16 cellular contexts compared by ENCODE assay signal in the genomic region with DNA sequence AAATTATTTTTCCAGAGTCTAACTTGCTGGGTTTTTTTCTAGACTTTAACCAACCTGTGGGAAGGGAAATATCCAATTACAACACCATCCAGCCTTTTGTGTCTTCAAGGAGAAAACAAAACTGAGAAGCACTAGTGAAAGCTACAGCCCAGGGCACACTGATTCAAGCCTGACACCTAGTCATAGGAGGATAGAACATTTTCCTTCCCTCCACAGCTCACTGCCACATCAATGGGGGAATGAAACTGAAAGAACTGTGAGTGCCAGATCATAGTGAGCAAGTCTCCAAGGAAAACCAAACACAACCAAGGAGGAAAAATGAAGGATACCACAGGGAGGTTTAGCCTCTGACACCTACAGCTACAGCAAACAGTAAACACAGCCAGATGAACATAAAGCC. TPM values are rescaled to one million over a fixed set of nuclear protein-coding genes. Genes with fewer than 3 reads are reported as not detected.
DNase-seq lines count a peak whose midpoint lies in the region; ATAC-seq, FAIRE-seq and TF ChIP-seq lines count a peak whose summit lies in the region.
"Had no signal": no experiment of that assay in that cellular context is flagged by ENCODE, and none has a peak within 500 bp of the region (broad histone marks: within the 10 kb centered on the region; RNA-seq: fewer than 3 reads in every experiment).

No MANE protein-coding gene starts in this region.

- H4K20me1 ChIP-seq in Karpas-422 (ENCODE audit: insufficient read depth, low read depth, low read length), result no peaks in the 10 kb centered on the region

- H3K36me3 ChIP-seq in gastrocnemius medialis, result no peaks in the 10 kb centered on the region
- H3K36me3 ChIP-seq in Karpas-422 (ENCODE audit: insufficient read depth, low read length), result no peaks in the 10 kb centered on the region
- no peaks in the 10 kb centered on the region for H3K36me3 ChIP-seq in psoas muscle (ENCODE audit: insufficient read depth in 1 of 2, low read depth in 1 of 2)
- H3K36me3 ChIP-seq: BE2C, cardiac muscle cell, right atrium auricular region had no signal

- no peaks in the 10 kb centered on the region for H3K9me2 ChIP-seq in Karpas-422 (replicated peaks; ENCODE audit: insufficient read depth, low read length)

- intact Hi-C loops in gastrocnemius medialis (cut with DNase I; ENCODE audit: low total_unique reads), result no loop called here
- intact Hi-C loops in psoas muscle (cut with DNase I), result no loop called here

- in situ Hi-C loops in gastrocnemius medialis (cut with MboI; ENCODE audit: low sequenced_read_pairs in 4 of 4), result no loop called here

- TF ChIP-seq POLR2A in GM12891 (IDR thresholded peaks at IDR 0.05; ENCODE audit: low read depth, low read length) (no peak), gastrocnemius medialis (IDR thresholded peaks at IDR 0.05) (no peak)

- H3K4me2 ChIP-seq in Karpas-422 (ENCODE audit: low read depth, low read length, poor library complexity, severe bottlenecking), result no peak overlapping the region

- H3K9me3 ChIP-seq in gastrocnemius medialis, result no peaks in the 10 kb centered on the region
- no peaks in the 10 kb centered on the region for H3K9me3 ChIP-seq in Karpas-422 (ENCODE audit: low read length)
- H3K9me3 ChIP-seq in psoas muscle, result no peaks in the 10 kb centered on the region
- H3K9me3 ChIP-seq: BE2C, right atrium auricular region had no signal

- no peak overlapping the region for H3K9ac ChIP-seq in Karpas-422 (ENCODE audit: low read length)

- H2AFZ ChIP-seq in Karpas-422 (ENCODE audit: low read length), result no peak overlapping the region

- H3K4me3 ChIP-seq in gastrocnemius medialis, result no peak overlapping the region
- H3K4me3 ChIP-seq in Karpas-422 (ENCODE audit: low read length), result no peak overlapping the region
- no peak overlapping the region for H3K4me3 ChIP-seq in psoas muscle
- H3K4me3 ChIP-seq: cardiac muscle cell, right atrium auricular region, SK-N-MC had no signal

- H3K27me3 ChIP-seq in gastrocnemius medialis (no peaks in the 10 kb centered on the region), Karpas-422 (ENCODE audit: low read length) (no peaks in the 10 kb centered on the region), psoas muscle (ENCODE audit: insufficient read depth in 3 of 3, low read length in 2 of 3) (no peaks in the 10 kb centered on the region)
- H3K27me3 ChIP-seq: BE2C, cardiac muscle cell, right atrium auricular region had no signal

- no peak for DNase-seq in GM12891 (ENCODE audit: insufficient read length, low spot score)
- DNase-seq in RPMI7951 (ENCODE audit: low read depth), result peak; percentile 6
- no peak for DNase-seq in NCI-H2107 treated with DMSO at 0.1 percent for 48 hours (lab: John Stamatoyannopoulos, UW; ENCODE audit: unreplicated experiment)
- no peak for DNase-seq in gastrocnemius medialis
- DNase-seq in Karpas-422, result no peak
- no peak for DNase-seq in psoas muscle
- DNase-seq: BE2C, endodermal cell, HCEC 1CT, islet precursor cell, NCI-H2029 treated with DMSO at 0.1 percent for 48 hours had no signal

- no peaks in the 10 kb centered on the region for H3K4me1 ChIP-seq in gastrocnemius medialis
- H3K4me1 ChIP-seq in Karpas-422 (ENCODE audit: low read length), result no peaks in the 10 kb centered on the region
- no peaks in the 10 kb centered on the region for H3K4me1 ChIP-seq in psoas muscle
- H3K4me1 ChIP-seq: BE2C, right atrium auricular region had no signal

- FAIRE-seq in GM12891 (lab: Jason Lieb, UNC), result peak; percentile 99

- ATAC-seq in GM18868 (IDR thresholded peaks at IDR 0.05; ENCODE audit: unreplicated experiment) (peak; percentile 92), HG02678 (IDR thresholded peaks at IDR 0.05; ENCODE audit: unreplicated experiment) (peak; percentile 63), gastrocnemius medialis (no peak), psoas muscle (no peak)

- TF ChIP-seq CTCF in gastrocnemius medialis (IDR thresholded peaks at IDR 0.05 in 4 of 5, conservative IDR thresholded peaks at IDR 0.05 in 1 of 5), result no peak
- no peak for TF ChIP-seq CTCF in psoas muscle (IDR thresholded peaks at IDR 0.05)

- H3K79me2 ChIP-seq in Karpas-422 (ENCODE audit: low read length), result no peaks in the 10 kb centered on the region

- no peak overlapping the region for H3K27ac ChIP-seq in gastrocnemius medialis
- no peak overlapping the region for H3K27ac ChIP-seq in Karpas-422 (ENCODE audit: low read length)
- H3K27ac ChIP-seq in psoas muscle, result no peak overlapping the region
- H3K27ac ChIP-seq: cardiac muscle cell, right atrium auricular region, SK-N-MC had no signal

TF ChIP-seq in GM12891, 5 proteins besides CTCF, POLR2A, EP300 and RAD21:
- TF ChIP-seq PAX5 (IDR thresholded peaks at IDR 0.05; ENCODE audit: insufficient read depth, low read length, severe bottlenecking) (no peak), SPI1 (IDR thresholded peaks at IDR 0.05; ENCODE audit: low read depth, low read length) (no peak), TAF1 (IDR thresholded peaks at IDR 0.05; ENCODE audit: low read depth, low read length) (no peak), POLR2AphosphoS5 (IDR thresholded peaks at IDR 0.05; ENCODE audit: low read depth, low read length) (no peak), POU2F2 (IDR thresholded peaks at IDR 0.05; ENCODE audit: low read depth, low read length) (no peak)

RNA-seq across cellular contexts. Expression of gene MAGEA8, which starts 43.3 kb away (rescaled TPM):
- polyA plus RNA-seq in GM12891 (2012; ENCODE audit: low read depth, missing spikeins), result not detected
- 1.1 and 1.4 TPM in 2 replicates for total RNA-seq in RPMI7951 (2014; rRNA removed; shearing (Covaris generic))
- not detected for total RNA-seq in gastrocnemius medialis
- not detected in 2 replicates for total RNA-seq in Karpas-422 (2014; rRNA removed; shearing (Covaris generic); ENCODE audit: low replicate concordance)
- total RNA-seq in psoas muscle, result not detected
- not detected for polyA plus RNA-seq in psoas muscle
- total RNA-seq: cardiac muscle cell, endodermal cell, right atrium auricular region had no signal

RNA-seq across cellular contexts. Expression of gene MAGEA9, which starts 55.9 kb away (rescaled TPM):
- polyA plus RNA-seq in GM12891 (2012; ENCODE audit: low read depth, missing spikeins), result not detected
- not detected in 2 replicates for total RNA-seq in RPMI7951 (2014; rRNA removed; shearing (Covaris generic))
- total RNA-seq in gastrocnemius medialis, result not detected
- not detected in 2 replicates for total RNA-seq in Karpas-422 (2014; rRNA removed; shearing (Covaris generic); ENCODE audit: low replicate concordance)
- not detected for total RNA-seq in psoas muscle
- polyA plus RNA-seq in psoas muscle, result not detected
- total RNA-seq: cardiac muscle cell, endodermal cell, right atrium auricular region had no signal
- polyA plus RNA-seq: cardiac muscle cell had no signal

Comparison
In these comparisons a context has a peak if more than half of its experiments do, and no peak if none do; other contexts are left out.
1. ATAC-seq: peak in GM18868 (single experiment) and HG02678 (single experiment); none in gastrocnemius medialis (0 of 2) and psoas muscle (0 of 4).